Comparison of ENCODE assay signal across 7 cellular contexts in the genomic region with DNA sequence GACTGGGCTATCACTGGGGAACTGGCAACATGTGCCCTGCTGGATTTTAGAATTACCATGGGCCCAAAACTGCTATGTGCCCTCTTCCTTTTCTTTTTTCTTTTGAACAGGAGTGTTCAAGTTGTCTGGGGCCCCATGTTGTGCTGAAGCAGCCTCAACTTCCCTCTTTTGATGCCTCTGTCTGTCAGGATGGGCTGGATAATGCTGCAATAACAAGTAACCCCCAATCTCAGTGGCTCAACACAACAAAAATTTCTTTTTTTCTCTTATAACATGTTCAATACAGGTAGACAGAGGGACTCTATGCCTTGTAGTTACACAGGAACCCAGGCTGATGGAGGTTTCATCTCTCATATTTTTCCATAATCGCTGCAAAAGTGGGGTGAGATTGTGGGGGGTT.
"Had no signal": no experiment of that assay in that cellular context is flagged by ENCODE, and none has a peak within 500 bp of the region (broad histone marks: within the 10 kb centered on the region; RNA-seq: fewer than 3 reads in every experiment).

No MANE protein-coding gene starts in this region.

- H3K27me3 Mint-ChIP-seq: IgD-negative memory B cell had no signal

- H3K36me3 Mint-ChIP-seq: IgD-negative memory B cell had no signal

- H3K27ac Mint-ChIP-seq: IgD-negative memory B cell had no signal

- DNase-seq: IMR-90, KBM-7, KG1 had no signal

- H3K9ac ChIP-seq: KMS-11 had no signal

- H3K4me3 Mint-ChIP-seq: IgD-negative memory B cell had no signal

- FAIRE-seq: HTR-8/SVneo had no signal

- H3K4me1 Mint-ChIP-seq: IgD-negative memory B cell had no signal

- H3K9me3 Mint-ChIP-seq: IgD-negative memory B cell had no signal

- H3K4me2 ChIP-seq: KMS-11 had no signal

- H3K27ac ChIP-seq: HL-60, KMS-11 had no signal
